ENCODE assay signal across 32 cellular contexts in the genomic region with DNA sequence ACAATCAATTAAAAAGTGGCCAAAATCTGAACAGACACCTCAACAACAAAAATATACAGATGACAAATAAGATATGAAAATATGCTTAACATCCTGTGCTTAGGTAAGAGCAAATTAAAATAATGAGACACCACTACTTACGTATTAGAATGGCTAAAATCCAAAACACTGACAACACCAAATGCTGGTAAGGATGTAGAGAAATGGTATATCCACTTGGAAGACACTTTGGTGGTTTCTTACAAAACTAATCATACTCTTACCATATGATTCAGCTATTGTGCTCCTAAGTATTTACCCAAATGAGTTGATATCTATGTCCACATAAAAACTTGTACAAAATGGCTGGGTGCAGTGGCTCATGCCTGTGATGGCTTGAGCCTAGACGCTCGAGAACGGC. TPM values are rescaled to one million over a fixed set of nuclear protein-coding genes. Genes with fewer than 3 reads are reported as not detected.
DNase-seq lines count a peak whose midpoint lies in the region; ATAC-seq, FAIRE-seq and TF ChIP-seq lines count a peak whose summit lies in the region.
"Had no signal": no experiment of that assay in that cellular context is flagged by ENCODE, and none has a peak within 500 bp of the region (broad histone marks: within the 10 kb centered on the region; RNA-seq: fewer than 3 reads in every experiment).

No MANE protein-coding gene starts in this region.

- no peak overlapping the region for H3K9ac ChIP-seq in K562 (ENCODE audit: insufficient read depth in 1 of 2, low read depth in 2 of 2, low read length in 2 of 2)
- H3K9ac ChIP-seq: BLaER1; BLaER1 treated with 17β-estradiol and CSF1 and Interleukin-3, amounts not matched to agents 10 nM and 100 nM had no signal

- DNase-seq in A549 (ENCODE audit: low read depth in 1 of 2, low spot score in 1 of 2) (no peak), K562 (ENCODE audit: extremely low read depth in 1 of 4, low spot score in 3 of 4) (no peak), osteoblast (ENCODE audit: insufficient read length, low spot score, missing footprints) (peak; percentile 26), aorta (no peak), NCI-H128 (lab: John Stamatoyannopoulos, UW; ENCODE audit: unreplicated experiment) (no peak)
- DNase-seq: 8988T; ACHN; AML-193; BE2C; C1 segment of cervical spinal cord; Caco-2; Calu3; CD4-positive, alpha-beta memory T cell; CD4-positive, alpha-beta T cell; CD4-positive, CD25-positive, alpha-beta regulatory T cell; CD8-positive, alpha-beta memory T cell; CD8-positive, alpha-beta T cell; COR-L47; DMS 273 treated with DMSO at 0.1 percent for 48 hours; DMS153; DMS53; DMS79; DMS79 treated with DMSO at 0.1 percent for 48 hours; DND-41; EL had no signal

- TF ChIP-seq POLR2A in A549 (IDR thresholded peaks at IDR 0.05; ENCODE audit: low read length) (no peak), K562 (conservative IDR thresholded peaks at IDR 0.05) (no peak)

- no peak overlapping the region for H3K4me3 ChIP-seq in A549
- H3K4me3 ChIP-seq in K562 = no peak overlapping the region
- no peak overlapping the region for H3K4me3 ChIP-seq in osteoblast (ENCODE audit: insufficient read depth, low read length)
- no peak overlapping the region for H3K4me3 ChIP-seq in aorta (ENCODE audit: low read length in 2 of 2)
- H3K4me3 ChIP-seq: BLaER1; BLaER1 treated with 17β-estradiol and CSF1 and Interleukin-3, amounts not matched to agents 10 nM and 100 nM had no signal

- no peak for ATAC-seq in A549
- ATAC-seq in K562 = no peak
- no peak for ATAC-seq in GM18517 (IDR thresholded peaks at IDR 0.05; ENCODE audit: unreplicated experiment)
- no peak for ATAC-seq in aorta (ENCODE audit: low FRiP score)
- ATAC-seq: CD8-positive, alpha-beta T cell had no signal

- H3K27ac ChIP-seq in A549 (no peak overlapping the region), K562 (ENCODE audit: extremely low read depth, low read depth, low read length) (no peak overlapping the region), osteoblast (ENCODE audit: low read depth, low read length) (no peak overlapping the region), aorta (ENCODE audit: low read depth in 1 of 2, low read length in 2 of 2) (no peak overlapping the region)
- H3K27ac ChIP-seq: 22Rv1; BLaER1; BLaER1 treated with 17β-estradiol and CSF1 and Interleukin-3, amounts not matched to agents 10 nM and 100 nM; C4-2B had no signal

- H3K79me2 ChIP-seq in K562 (ENCODE audit: control insufficient read depth, insufficient read depth, low read length) (no peaks in the 10 kb centered on the region), osteoblast (ENCODE audit: insufficient read depth, low read length) (no peaks in the 10 kb centered on the region)

- TF ChIP-seq RAD21 in A549 (conservative IDR thresholded peaks at IDR 0.05 in 1 of 2, IDR thresholded peaks at IDR 0.05 in 1 of 2) (no peak), K562 (CRISPR knock-in tag; conservative IDR thresholded peaks at IDR 0.05 in 1 of 2, IDR thresholded peaks at IDR 0.05 in 1 of 2) (no peak)

- 39% methylated on average over 4 of the region's 4 CpGs for WGBS in A549 (ENCODE audit: missing lambda C conversion rate)
- WGBS in K562 (ENCODE audit: insufficient coverage, low coverage, missing lambda C conversion rate) = 27% methylated on average over 4 of the region's 4 CpGs
- WGBS in aorta, 2 donors = 78 to 86% methylated on average over 4 of the region's 4 CpGs

- H3K4me2 ChIP-seq in A549 = no peak overlapping the region
- H3K4me2 ChIP-seq in K562 (ENCODE audit: insufficient read depth, low read length) = no peak overlapping the region
- no peak overlapping the region for H3K4me2 ChIP-seq in osteoblast (ENCODE audit: insufficient read depth, low read length)
- H3K4me2 ChIP-seq: BLaER1; BLaER1 treated with 17β-estradiol and CSF1 and Interleukin-3, amounts not matched to agents 10 nM and 100 nM had no signal

- FAIRE-seq in A549 (lab: Jason Lieb, UNC) (peak; percentile 70), K562 (lab: Jason Lieb, UNC) (no peak)
- FAIRE-seq: A204.1, D721Med had no signal

- H3K27me3 ChIP-seq in K562 (ENCODE audit: control insufficient read depth in 2 of 2, insufficient read depth in 2 of 2, low read length in 2 of 2) = peaks cover 0 to 10% of the 10 kb centered on the region in 2 experiments; a peak in 3 of 5 replicates
- no peaks in the 10 kb centered on the region for H3K27me3 ChIP-seq in osteoblast (ENCODE audit: insufficient read depth, low read length)
- no peaks in the 10 kb centered on the region for H3K27me3 ChIP-seq in aorta (ENCODE audit: control insufficient read depth in 1 of 2, insufficient read depth in 2 of 2, low read length in 1 of 2)
- H3K27me3 ChIP-seq: BE2C; BLaER1; BLaER1 treated with 17β-estradiol and CSF1 and Interleukin-3, amounts not matched to agents 10 nM and 100 nM had no signal

- POLR2A ChIA-PET in A549 (lab: Yijun Ruan, JAX) (no interaction called here), K562 (lab: Yijun Ruan, JAX) (interaction anchor here (1.2 to 1.8 kb wide), 3 partner anchors 10 to 13 kb away, joined by 3 to 5 read pairs (median 4); no protein-coding TSS in a partner anchor)

- intact Hi-C loops in K562 (cut with micrococcal nuclease) (no loop called here), aorta (cut with DNase I) (no loop called here)

- no peaks in the 10 kb centered on the region for H3K36me3 ChIP-seq in K562 (ENCODE audit: control insufficient read depth, insufficient read depth, low read length)
- no peaks in the 10 kb centered on the region for H3K36me3 ChIP-seq in osteoblast (ENCODE audit: insufficient read depth, low read length)
- no peaks in the 10 kb centered on the region for H3K36me3 ChIP-seq in aorta (ENCODE audit: control insufficient read depth in 1 of 2, insufficient read depth in 2 of 2, low read length in 1 of 2)
- H3K36me3 ChIP-seq: BE2C had no signal

- H4K20me1 ChIP-seq in K562 (replicated peaks; ENCODE audit: control insufficient read depth, insufficient read depth, low read length) (no peaks in the 10 kb centered on the region), osteoblast (ENCODE audit: insufficient read depth, low read length) (no peaks in the 10 kb centered on the region)
- H4K20me1 ChIP-seq: BLaER1; BLaER1 treated with 17β-estradiol and CSF1 and Interleukin-3, amounts not matched to agents 10 nM and 100 nM had no signal

- H2AFZ ChIP-seq in K562 (ENCODE audit: low read depth, low read length) = no peak overlapping the region
- no peak overlapping the region for H2AFZ ChIP-seq in osteoblast (ENCODE audit: low read length)

- H3K9me3 ChIP-seq in A549 (peaks cover 10% of the 10 kb centered on the region; the same call in 2 of the 3 replicates), K562 (replicated peaks; ENCODE audit: control insufficient read depth, insufficient read depth, low read depth, low read length) (no peaks in the 10 kb centered on the region; the same call in 1 of the 2 replicates), osteoblast (ENCODE audit: low read depth, low read length) (no peaks in the 10 kb centered on the region), aorta (ENCODE audit: control insufficient read depth, low read length) (peaks cover 1% of the 10 kb centered on the region)
- H3K9me3 ChIP-seq: BE2C, Caco-2 had no signal

- CTCF ChIA-PET in A549 (lab: Yijun Ruan, JAX) (interaction anchor here (1.5 to 2.2 kb wide), 2 partner anchors 9 to 14 kb away, joined by 5 read pairs; no protein-coding TSS in a partner anchor), K562 (lab: Yijun Ruan, JAX; ENCODE audit: low intra/inter-chr PET ratio) (no interaction called here)

- no peak for TF ChIP-seq CTCF in A549 (IDR thresholded peaks at IDR 0.05)
- no peak for TF ChIP-seq CTCF in K562 (IDR thresholded peaks at IDR 0.05 in 2 of 3, conservative IDR thresholded peaks at IDR 0.05 in 1 of 3; ENCODE audit: insufficient read depth in 2 of 3, low read depth in 1 of 3, low read length in 3 of 3)
- no peak for TF ChIP-seq CTCF in osteoblast (IDR thresholded peaks at IDR 0.05; ENCODE audit: extremely low read depth, low read depth, low read length)

- in situ Hi-C loops in K562 (cut with MboI) = no loop called here

- BruUV-seq in K562 (replicated peaks; lab: Mats Ljungman, UMichigan) = no TSS peak

- no peak for TF ChIP-seq EP300 in A549 (IDR thresholded peaks at IDR 0.05)
- TF ChIP-seq EP300 in K562 (IDR thresholded peaks at IDR 0.05; ENCODE audit: low read length) = no peak

- H3K4me1 ChIP-seq in A549 = no peaks in the 10 kb centered on the region
- H3K4me1 ChIP-seq in K562 (replicated peaks in 1 of 2; ENCODE audit: control insufficient read depth in 2 of 2, insufficient read depth in 2 of 2, low read length in 2 of 2) = no peaks in the 10 kb centered on the region; a peak in 1 of 5 replicates
- no peaks in the 10 kb centered on the region for H3K4me1 ChIP-seq in osteoblast (ENCODE audit: insufficient read depth, low read length)
- no peaks in the 10 kb centered on the region for H3K4me1 ChIP-seq in aorta (ENCODE audit: control insufficient read depth in 1 of 2, insufficient read depth in 2 of 2, low read length in 2 of 2)
- H3K4me1 ChIP-seq: BE2C; BLaER1; BLaER1 treated with 17β-estradiol and CSF1 and Interleukin-3, amounts not matched to agents 10 nM and 100 nM; Caco-2 had no signal

- no peaks in the 10 kb centered on the region for H3K9me1 ChIP-seq in K562 (ENCODE audit: control insufficient read depth, insufficient read depth, low read length)

RNA-seq across cellular contexts. Expression of a gene that starts 51.7 kb away (rescaled TPM):
- polyA plus RNA-seq in A549 (2011; rRNA removed) (3.5 and 3.9 TPM in 2 replicates), A549 (2017; fragmentation: RNase III; extraction: RNeasy Plus Mini Kit Qiagen cat#74134 plus additional on column Dnase treatment) (2.6 to 2.8 TPM (median 2.8 TPM) in 3 replicates), K562 (2011; rRNA removed) (4.4 and 5.8 TPM in 2 replicates), K562 (2014; fragmentation: Illumina TruSeq; extraction: Trizol) (2.4 and 2.8 TPM in 2 replicates), K562 (2014; fragmentation: Nextera tagmentation; extraction: Ambion mirVana) (under 1 TPM; 0.71 to 0.73 TPM), K562 (2014; rRNA removed) (6.0 and 6.7 TPM in 2 replicates), aorta (1 to 10 TPM; 2.3 to 7.9 TPM)
- polyA plus RNA-seq in A549 (2012; cell fraction: cytosol; rRNA removed) = 4.3 and 4.7 TPM in 2 replicates
- polyA plus RNA-seq in A549 (2012; cell fraction: nucleus; rRNA removed) = 2.9 and 4.1 TPM in 2 replicates
- 1.5 and 1.6 TPM in 2 replicates for polyA minus RNA-seq in A549 (2011; rRNA and poly(A)+ RNA removed)
- 5.1 and 5.5 TPM in 2 replicates for total RNA-seq in K562 (2011; cell fraction: chromatin; rRNA removed; ENCODE audit: low replicate concordance)
- total RNA-seq in K562 (2011; cell fraction: nucleolus; rRNA removed) = 4.3 TPM in 2 replicates
- total RNA-seq in K562 (2011; cell fraction: nucleoplasm; rRNA removed) = 5.1 and 8.2 TPM in 2 replicates
- total RNA-seq in K562 (2014; rRNA removed) (3.2 and 4.3 TPM in 2 replicates), K562 (2014; rRNA removed; fragmentation: Illumina TruSeq; extraction: Trizol) (2.2 and 2.8 TPM in 2 replicates), K562 (2015; rRNA removed; fragmentation: Illumina TruSeq; extraction: Trizol) (2.3 TPM in 2 replicates), K562 (2021) (3.2 and 3.3 TPM in 2 replicates), osteoblast (5.3 and 8.0 TPM in 2 replicates), aorta (1 to 10 TPM; 4.4 to 7.8 TPM)
- 8.4 and 8.9 TPM in 2 replicates for polyA plus RNA-seq in K562 (2011; cell fraction: cytosol; rRNA removed)
- polyA plus RNA-seq in K562 (2011; cell fraction: nucleus; rRNA removed) = 10.8 and 11.8 TPM in 2 replicates
- polyA plus RNA-seq in K562 (2012) = 4.4 and 5.3 TPM in 2 replicates
- polyA minus RNA-seq in K562 (2011; rRNA and poly(A)+ RNA removed) = 1.8 and 2.2 TPM in 2 replicates
- polyA minus RNA-seq in K562 (2011; cell fraction: cytosol; rRNA and poly(A)+ RNA removed) = 1.8 and 2.4 TPM in 2 replicates
- 5.4 and 7.7 TPM in 2 replicates for polyA minus RNA-seq in K562 (2011; cell fraction: nucleus; rRNA and poly(A)+ RNA removed)
